Comparison of ENCODE assay signal across 15 cellular contexts in the genomic region with DNA sequence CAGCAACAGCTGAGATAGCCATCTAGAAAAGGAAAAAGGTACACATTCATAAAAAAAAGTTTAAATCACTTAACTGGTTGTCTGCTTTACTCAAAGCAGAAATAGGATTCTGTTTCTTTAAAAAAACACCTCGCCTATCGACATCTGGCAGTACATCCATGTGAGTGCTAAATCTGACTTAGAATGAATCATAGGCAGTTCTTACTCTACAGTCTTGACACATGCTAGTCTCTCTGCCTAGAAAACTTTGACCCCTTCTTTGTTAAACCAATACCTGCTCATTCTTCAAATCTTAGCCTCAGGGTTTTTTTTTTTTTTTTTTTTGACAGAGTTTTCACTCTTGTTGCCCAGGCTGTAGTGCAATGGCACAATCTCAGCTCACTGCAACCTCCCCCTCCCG. TPM values are rescaled to one million over a fixed set of nuclear protein-coding genes. Genes with fewer than 3 reads are reported as not detected.
DNase-seq lines count a peak whose midpoint lies in the region; ATAC-seq, FAIRE-seq and TF ChIP-seq lines count a peak whose summit lies in the region.
"Had no signal": no experiment of that assay in that cellular context is flagged by ENCODE, and none has a peak within 500 bp of the region (broad histone marks: within the 10 kb centered on the region; RNA-seq: fewer than 3 reads in every experiment).

No MANE protein-coding gene starts in this region.

- H3K4me3 ChIP-seq in heart right ventricle (no peak overlapping the region), astrocyte of the spinal cord (ENCODE audit: low read depth, low read length) (no peak overlapping the region), keratinocyte (ENCODE audit: control insufficient read depth in 2 of 3, extremely low read depth in 1 of 3, insufficient read depth in 2 of 3, low read depth in 1 of 3, low read length in 3 of 3) (no peak overlapping the region)
- H3K4me3 ChIP-seq: GM12878, pancreas, Peyer's patch had no signal

- peak; percentile 63 for FAIRE-seq in keratinocyte (lab: Jason Lieb, UNC)
- FAIRE-seq: GM12878, pancreas had no signal

- 55 to 63% methylated on average over 3 of the region's 3 CpGs for WGBS in heart right ventricle, 2 donors

- no peaks in the 10 kb centered on the region for H3K9me3 ChIP-seq in heart right ventricle
- H3K9me3 ChIP-seq in keratinocyte (ENCODE audit: control insufficient read depth, low read depth, low read length): no peaks in the 10 kb centered on the region
- H3K9me3 ChIP-seq: pancreas, Peyer's patch had no signal

- peaks cover 0 to 100% (median 57%) of the 10 kb centered on the region in 9 donors for H3K36me3 ChIP-seq in heart right ventricle
- H3K36me3 ChIP-seq in keratinocyte (ENCODE audit: control insufficient read depth in 2 of 2, extremely low read depth in 1 of 2, insufficient read depth in 2 of 2, low read length in 2 of 2): peaks cover 26 to 31% of the 10 kb centered on the region in 2 experiments

- H3K27ac ChIP-seq in heart right ventricle (peak overlapping the region in 4 of 10 donors; percentile 27 to 54 (median 28)), keratinocyte (ENCODE audit: control insufficient read depth, insufficient read depth, low read length) (peak overlapping the region; percentile 27)
- H3K27ac ChIP-seq: pancreas, Peyer's patch had no signal

- in situ Hi-C loops in astrocyte of the spinal cord (cut with HindIII; ENCODE audit: low sequenced_read_pairs): no loop called here

- H3K4me1 ChIP-seq in heart right ventricle: peaks cover 0 to 13% (median 0%) of the 10 kb centered on the region in 9 donors
- peaks cover 10% of the 10 kb centered on the region for H3K4me1 ChIP-seq in keratinocyte (ENCODE audit: control insufficient read depth, extremely low read depth, insufficient read depth, low read length)
- H3K4me1 ChIP-seq: pancreas, Peyer's patch had no signal

- ATAC-seq in heart right ventricle: peak in 7 of 8 donors; percentile 49 to 88 (median 72)
- no peak for ATAC-seq in HG02571 (IDR thresholded peaks at IDR 0.05; ENCODE audit: unreplicated experiment)
- ATAC-seq in GM19351 (IDR thresholded peaks at IDR 0.05; ENCODE audit: unreplicated experiment): no peak
- no peak for ATAC-seq in HG02763 (IDR thresholded peaks at IDR 0.05; ENCODE audit: unreplicated experiment)
- ATAC-seq: GM12878 had no signal

- H3K79me2 ChIP-seq in keratinocyte (ENCODE audit: control insufficient read depth, insufficient read depth, low read length): peaks cover 2% of the 10 kb centered on the region

- no peaks in the 10 kb centered on the region for H4K20me1 ChIP-seq in keratinocyte (ENCODE audit: control insufficient read depth, extremely low read depth, insufficient read depth, low read length)

- H3K27me3 ChIP-seq in heart right ventricle: no peaks in the 10 kb centered on the region
- no peaks in the 10 kb centered on the region for H3K27me3 ChIP-seq in keratinocyte (ENCODE audit: control insufficient read depth, extremely low read depth, insufficient read depth, low read length)
- H3K27me3 ChIP-seq: pancreas, Peyer's patch had no signal

- H2AFZ ChIP-seq in keratinocyte (ENCODE audit: control insufficient read depth, low read length): no peak overlapping the region

- no peak for TF ChIP-seq CTCF in heart right ventricle (IDR thresholded peaks at IDR 0.05)
- TF ChIP-seq CTCF in astrocyte of the spinal cord (IDR thresholded peaks at IDR 0.05; ENCODE audit: low read depth, low read length): no peak
- TF ChIP-seq CTCF in keratinocyte (optimal IDR thresholded peaks at IDR 0.05 in 1 of 3, IDR thresholded peaks at IDR 0.05 in 1 of 3, conservative IDR thresholded peaks at IDR 0.05 in 1 of 3; ENCODE audit: extremely low read depth in 1 of 3, insufficient read depth in 2 of 3, low read length in 3 of 3): no peak

- DNase-seq in heart right ventricle (no peak), cardiac septum (ENCODE audit: low spot score) (no peak), astrocyte of the spinal cord (ENCODE audit: low read depth, low spot score) (peak; percentile 51), keratinocyte (ENCODE audit: low read depth, low spot score) (peak; percentile 74), NCI-H146 (lab: John Stamatoyannopoulos, UW) (no peak)
- DNase-seq: CD8-positive, alpha-beta memory T cell; effector memory CD4-positive, alpha-beta T cell; islet precursor cell; NCI-H2107; pancreas; Peyer's patch had no signal

- dilution Hi-C loops in keratinocyte (cut with MboI; ENCODE audit: extremely low pct_ligation_motif_present, low sequenced_read_pairs): no loop called here

- H3K9me1 ChIP-seq in keratinocyte (ENCODE audit: control insufficient read depth, extremely low read depth, insufficient read depth, low read length): no peaks in the 10 kb centered on the region

- intact Hi-C loops in heart right ventricle (cut with DNase I): no loop called here
- intact Hi-C loops in cardiac septum (cut with DNase I): no loop called here

- no peak overlapping the region for H3K4me2 ChIP-seq in keratinocyte (ENCODE audit: control insufficient read depth, extremely low read depth, insufficient read depth, low read depth, low read length)

- no peak overlapping the region for H3K9ac ChIP-seq in keratinocyte (ENCODE audit: control insufficient read depth, extremely low read depth, insufficient read depth, low read length)

RNA-seq across cellular contexts. Expression of gene GPR75, which starts 37.1 kb away (rescaled TPM):
- total RNA-seq in heart right ventricle (1 to 10 TPM in 5 of 10 donors, under 1 TPM in 5; 0.61 to 2.1 (median 1.1) TPM), cardiac septum (3.0 TPM)
- polyA plus RNA-seq in heart right ventricle (under 1 TPM; 0.32 to 0.51 TPM), keratinocyte (2.1 to 2.7 TPM (median 2.2 TPM) in 3 replicates)
- 0.49 TPM for polyA plus RNA-seq in keratinocyte (2011; ENCODE audit: low read depth)
- 0.22 and 0.60 TPM in 2 replicates for polyA plus RNA-seq in keratinocyte (2011; cell fraction: cytosol; rRNA removed)
- 11.8 and 13.2 TPM in 2 replicates for polyA plus RNA-seq in keratinocyte (2011; cell fraction: nucleus; rRNA removed)
- polyA plus RNA-seq in keratinocyte (2012; ENCODE audit: low replicate concordance): 0.80 and 1.2 TPM in 2 replicates
- polyA minus RNA-seq in keratinocyte: 3.5 to 15.2 TPM (median 8.2 TPM) in 3 replicates
- not detected for polyA minus RNA-seq in keratinocyte (2011; cell fraction: cytosol; rRNA and poly(A)+ RNA removed)
- 9.2 and 18.2 TPM in 2 replicates for polyA minus RNA-seq in keratinocyte (2011; cell fraction: nucleus; rRNA and poly(A)+ RNA removed)
- polyA plus RNA-seq: CD8-positive, alpha-beta memory T cell had no signal

Comparison
In these comparisons a context has a peak if more than half of its experiments do, and no peak if none do; other contexts are left out.
1. ATAC-seq: peak in heart right ventricle (7 of 8); none in HG02571 (single experiment), GM19351 (single experiment) and HG02763 (single experiment).
2. DNase-seq: peak in astrocyte of the spinal cord (single experiment) and keratinocyte (single experiment); none in heart right ventricle (0 of 2), cardiac septum (single experiment) and NCI-H146 (single experiment).